Comparison of ENCODE assay signal across 20 cellular contexts in the genomic region with DNA sequence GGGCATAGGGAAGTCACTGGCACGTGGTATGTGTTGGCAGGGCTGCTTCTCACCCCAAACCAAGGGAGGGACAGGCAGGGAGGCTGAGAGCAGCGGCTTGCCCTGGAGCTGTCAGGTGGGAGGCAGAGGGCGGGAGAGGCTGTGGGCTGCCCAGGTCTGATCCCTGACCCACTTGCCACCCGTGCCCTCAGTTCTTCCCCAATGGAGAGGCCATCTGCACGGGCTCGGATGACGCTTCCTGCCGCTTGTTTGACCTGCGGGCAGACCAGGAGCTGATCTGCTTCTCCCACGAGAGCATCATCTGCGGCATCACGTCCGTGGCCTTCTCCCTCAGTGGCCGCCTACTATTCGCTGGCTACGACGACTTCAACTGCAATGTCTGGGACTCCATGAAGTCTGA. TPM values are rescaled to one million over a fixed set of nuclear protein-coding genes. Genes with fewer than 3 reads are reported as not detected.
"Had no signal": no experiment of that assay in that cellular context is flagged by ENCODE, and none has a peak within 500 bp of the region (broad histone marks: within the 10 kb centered on the region; RNA-seq: fewer than 3 reads in every experiment).

No MANE protein-coding gene starts in this region.

- H3K27ac ChIP-seq: colonic mucosa, esophagus squamous epithelium, tibial artery, upper lobe of right lung had no signal

- DNase-seq: colonic mucosa; dermis blood vessel endothelial cell; esophagus squamous epithelium; foreskin fibroblast; immature natural killer cell; left cardiac atrium; left ventricle myocardium superior; mesenchymal stem cell; midbrain; stimulated activated CD4-positive, alpha-beta T cell treated with anti-CD3 and anti-CD28 coated beads, Interleukin-15, amount 100 ng/mL, for 24 hours; stimulated activated CD4-positive, alpha-beta T cell treated with anti-CD3 and anti-CD28 coated beads, Interleukin-1b, Interleukin-23, amount 100 ng/mL, for 48 hours; stimulated activated CD4-positive, alpha-beta T cell treated with anti-CD3 and anti-CD28 coated beads, Interleukin-4, amount 100 ng/mL, for 24 hours; tibial artery; upper lobe of right lung had no signal

- H3K4me1 ChIP-seq: tibial artery, upper lobe of right lung had no signal

- FAIRE-seq: keratinocyte had no signal

- H3K9me3 Mint-ChIP-seq: immature natural killer cell; natural killer cell treated with Interleukin-12 subunit alpha and Interleukin-12 subunit beta and Interleukin-15 and Interleukin-18, amount 100 ng/mL, for 72 hours; stimulated activated memory B cell treated with anti-CD40 and anti-IgM and Interleukin-4, amounts not matched to agents 10 μg/mL and 1 μg/mL and 100 μg/mL, for 72 hours; stimulated activated naive CD8-positive, alpha-beta T cell treated with anti-CD3 and anti-CD28 coated beads, Interleukin-15, Interleukin-2, amounts not matched to agents 100 ng/mL and 50 ng/mL, for 24 hours had no signal

- H3K36me3 ChIP-seq: colonic mucosa, upper lobe of right lung had no signal

- ATAC-seq: left cardiac atrium; left ventricle myocardium superior; natural killer cell treated with Interleukin-12 subunit alpha and Interleukin-12 subunit beta and Interleukin-15 and Interleukin-18, amount 100 ng/mL, for 72 hours; right cardiac atrium; stimulated activated memory B cell treated with anti-CD40 and anti-IgM and Interleukin-4, amounts not matched to agents 10 μg/mL and 1 μg/mL and 100 μg/mL, for 72 hours; upper lobe of right lung had no signal

- H3K4me3 ChIP-seq: colonic mucosa, esophagus squamous epithelium, lung, tibial artery, upper lobe of right lung had no signal

- H3K36me3 Mint-ChIP-seq: immature natural killer cell; natural killer cell treated with Interleukin-12 subunit alpha and Interleukin-12 subunit beta and Interleukin-15 and Interleukin-18, amount 100 ng/mL, for 72 hours; stimulated activated memory B cell treated with anti-CD40 and anti-IgM and Interleukin-4, amounts not matched to agents 10 μg/mL and 1 μg/mL and 100 μg/mL, for 72 hours had no signal

- H3K4me3 Mint-ChIP-seq: immature natural killer cell; natural killer cell treated with Interleukin-12 subunit alpha and Interleukin-12 subunit beta and Interleukin-15 and Interleukin-18, amount 100 ng/mL, for 72 hours; stimulated activated memory B cell treated with anti-CD40 and anti-IgM and Interleukin-4, amounts not matched to agents 10 μg/mL and 1 μg/mL and 100 μg/mL, for 72 hours; stimulated activated naive CD8-positive, alpha-beta T cell treated with anti-CD3 and anti-CD28 coated beads, Interleukin-15, Interleukin-2, amounts not matched to agents 100 ng/mL and 50 ng/mL, for 24 hours had no signal

- H3K27me3 Mint-ChIP-seq: natural killer cell treated with Interleukin-12 subunit alpha and Interleukin-12 subunit beta and Interleukin-15 and Interleukin-18, amount 100 ng/mL, for 72 hours; stimulated activated memory B cell treated with anti-CD40 and anti-IgM and Interleukin-4, amounts not matched to agents 10 μg/mL and 1 μg/mL and 100 μg/mL, for 72 hours; stimulated activated naive CD8-positive, alpha-beta T cell treated with anti-CD3 and anti-CD28 coated beads, Interleukin-15, Interleukin-2, amounts not matched to agents 100 ng/mL and 50 ng/mL, for 24 hours had no signal

- H3K27ac Mint-ChIP-seq: immature natural killer cell; natural killer cell treated with Interleukin-12 subunit alpha and Interleukin-12 subunit beta and Interleukin-15 and Interleukin-18, amount 100 ng/mL, for 72 hours; stimulated activated memory B cell treated with anti-CD40 and anti-IgM and Interleukin-4, amounts not matched to agents 10 μg/mL and 1 μg/mL and 100 μg/mL, for 72 hours had no signal

- H3K27me3 ChIP-seq: colonic mucosa, esophagus squamous epithelium, tibial artery, upper lobe of right lung had no signal

- H3K4me1 Mint-ChIP-seq: immature natural killer cell had no signal

- H3K9me3 ChIP-seq: colonic mucosa, esophagus squamous epithelium, tibial artery, upper lobe of right lung had no signal

RNA-seq across cellular contexts. Expression of a gene that starts 4.7 kb away (rescaled TPM):
- total RNA-seq: natural killer cell treated with Interleukin-12 subunit alpha and Interleukin-12 subunit beta and Interleukin-15 and Interleukin-18, amount 100 ng/mL, for 72 hours had no signal
- polyA plus RNA-seq: immature natural killer cell had no signal

RNA-seq across cellular contexts. Expression of a gene that starts 17.2 kb away (rescaled TPM):
- polyA plus RNA-seq: immature natural killer cell had no signal
